In genomic region chr1:32498751-32499150, GRCh38 we compare ENCODE assay signal across 22 cellular contexts. TPM values are rescaled to one million over a fixed set of nuclear protein-coding genes. Genes with fewer than 3 reads are reported as not detected.
DNase-seq lines count a peak whose midpoint lies in the region; ATAC-seq, FAIRE-seq and TF ChIP-seq lines count a peak whose summit lies in the region.
"Had no signal": no experiment of that assay in that cellular context is flagged by ENCODE, and none has a peak within 500 bp of the region (broad histone marks: within the 10 kb centered on the region; RNA-seq: fewer than 3 reads in every experiment).

No MANE protein-coding gene starts in this region.

- H3K4me3 Mint-ChIP-seq in naive thymus-derived CD4-positive, alpha-beta T cell: peak overlapping the region in 8 of 10 donors; percentile 46 to 84 (median 65)
- H3K4me3 Mint-ChIP-seq in activated T-helper 1 cell treated with anti-CD3 and anti-CD28 coated beads, Interleukin-12 subunit alpha, Interleukin-12 subunit beta, Interleukin-2, Interleukin-4 antibody, amounts not matched to agents 30 ng/mL and 10 ng/mL and 1 ng/mL, durations not matched to agents 14 hours and 24 hours and 36 hours: no peak overlapping the region

- no peaks in the 10 kb centered on the region for H3K9me3 Mint-ChIP-seq in naive thymus-derived CD4-positive, alpha-beta T cell
- no peaks in the 10 kb centered on the region for H3K9me3 Mint-ChIP-seq in activated T-helper 1 cell treated with anti-CD3 and anti-CD28 coated beads, Interleukin-12 subunit alpha, Interleukin-12 subunit beta, Interleukin-2, Interleukin-4 antibody, amounts not matched to agents 30 ng/mL and 10 ng/mL and 1 ng/mL, durations not matched to agents 14 hours and 24 hours and 36 hours
- H3K9me3 Mint-ChIP-seq: activated naive CD4-positive, alpha-beta T cell treated with anti-CD3 and anti-CD28 coated beads, Interleukin-2, amount 50 U/mL, for 72 hours; T-helper 1 cell treated with Interleukin-12 subunit alpha and Interleukin-12 subunit beta and Interleukin-4 antibody, amounts not matched to agents 30 μg/mL and 1 μg/mL, for 36 hours had no signal

- peaks cover 1 to 12% of the 10 kb centered on the region in 2 experiments; a peak in 2 of 5 replicates for H3K27me3 ChIP-seq in HepG2 (ENCODE audit: control insufficient read depth in 1 of 2, insufficient read depth in 2 of 2, low read length in 2 of 2)
- H3K27me3 ChIP-seq in right lobe of liver: no peaks in the 10 kb centered on the region
- H3K27me3 ChIP-seq in WERI-Rb-1 (ENCODE audit: insufficient read depth, low read depth, severe bottlenecking): no peaks in the 10 kb centered on the region
- H3K27me3 ChIP-seq in naive thymus-derived CD4-positive, alpha-beta T cell (ENCODE audit: control insufficient read depth in 2 of 2, insufficient read depth in 2 of 2, low read length in 2 of 2): peaks cover 0 to 3% of the 10 kb centered on the region in 2 donors
- H3K27me3 ChIP-seq in SJCRH30: no peaks in the 10 kb centered on the region
- no peaks in the 10 kb centered on the region for H3K27me3 ChIP-seq in prostate gland (replicated peaks; ENCODE audit: insufficient read depth)
- H3K27me3 ChIP-seq: sigmoid colon, vagina had no signal

- POLR2A ChIA-PET in HepG2 (lab: Yijun Ruan, JAX): interaction anchor here (1.5 kb wide), 1 partner anchor 50 kb away, joined by 6 read pairs; no protein-coding TSS in a partner anchor
- POLR2A ChIA-PET in naive thymus-derived CD4-positive, alpha-beta T cell (lab: Charles Lee): no interaction called here

- peak overlapping the region in 1 of 9 donors; percentile 44 for H3K27ac Mint-ChIP-seq in naive thymus-derived CD4-positive, alpha-beta T cell
- H3K27ac Mint-ChIP-seq in activated T-helper 1 cell treated with anti-CD3 and anti-CD28 coated beads, Interleukin-12 subunit alpha, Interleukin-12 subunit beta, Interleukin-2, Interleukin-4 antibody, amounts not matched to agents 30 ng/mL and 10 ng/mL and 1 ng/mL, durations not matched to agents 14 hours and 24 hours and 36 hours: no peak overlapping the region
- H3K27ac Mint-ChIP-seq: activated naive CD4-positive, alpha-beta T cell treated with anti-CD3 and anti-CD28 coated beads, Interleukin-2, amount 50 U/mL, for 72 hours; T-helper 1 cell treated with Interleukin-12 subunit alpha and Interleukin-12 subunit beta and Interleukin-4 antibody, amounts not matched to agents 30 μg/mL and 1 μg/mL, for 36 hours had no signal

- H2AFZ ChIP-seq in HepG2 (ENCODE audit: low read length): no peak overlapping the region

- no peaks in the 10 kb centered on the region for H3K79me2 ChIP-seq in HepG2 (ENCODE audit: insufficient read depth, low read length)

- CTCF ChIA-PET in HepG2 (lab: Yijun Ruan, JAX; ENCODE audit: low intra/inter-chr PET ratio, low total read pairs): no interaction called here
- CTCF ChIA-PET in naive thymus-derived CD4-positive, alpha-beta T cell (lab: Charles Lee): no interaction called here

- no peaks in the 10 kb centered on the region for H4K20me1 ChIP-seq in HepG2 (ENCODE audit: insufficient read depth, low read length)

- BruUV-seq in HepG2 (replicated peaks; lab: Mats Ljungman, UMichigan): no TSS peak

- H3K9ac ChIP-seq in HepG2 (ENCODE audit: insufficient read depth, low read depth, low read length): no peak overlapping the region

- TF ChIP-seq RAD21 in HepG2 (CRISPR knock-in tag; IDR thresholded peaks at IDR 0.05): no peak

- intact Hi-C loops in HepG2 (cut with micrococcal nuclease; ENCODE audit: unreplicated experiment): no loop called here
- intact Hi-C loops in right lobe of liver (cut with DNase I): no loop called here
- intact Hi-C loops in naive thymus-derived CD4-positive, alpha-beta T cell (cut with micrococcal nuclease): no loop called here
- intact Hi-C loops in activated T-helper 1 cell treated with anti-CD3 and anti-CD28 coated beads, Interleukin-12 subunit alpha, Interleukin-12 subunit beta, Interleukin-2, Interleukin-4 antibody, amounts not matched to agents 30 ng/mL and 10 ng/mL and 1 ng/mL, durations not matched to agents 14 hours and 24 hours and 36 hours (cut with micrococcal nuclease): no loop called here
- intact Hi-C loops in prostate gland (cut with DNase I): loop anchor here (5.0 kb wide), 1 partner anchor 39 kb away; the partner anchor contains the start of gene ZBTB8A

- peak overlapping the region; percentile 29; the same call in 1 of the 2 replicates for H3K4me2 ChIP-seq in HepG2 (ENCODE audit: low read depth, low read length)

- H3K4me3 ChIP-seq in HepG2 (replicated peaks in 1 of 3; ENCODE audit: insufficient read depth in 1 of 3, low read depth in 2 of 3, low read length in 3 of 3) (no peak overlapping the region), right lobe of liver (no peak overlapping the region), WERI-Rb-1 (ENCODE audit: low read depth, low read length) (peak overlapping the region; percentile 25; the same call in 1 of the 2 replicates), SJCRH30 (no peak overlapping the region), prostate gland (no peak overlapping the region)
- H3K4me3 ChIP-seq in naive thymus-derived CD4-positive, alpha-beta T cell (ENCODE audit: low read length): no peak overlapping the region
- H3K4me3 ChIP-seq: sigmoid colon, vagina had no signal

- H3K4me1 Mint-ChIP-seq in naive thymus-derived CD4-positive, alpha-beta T cell: peaks cover 0 to 12% (median 3%) of the 10 kb centered on the region in 7 donors
- no peaks in the 10 kb centered on the region for H3K4me1 Mint-ChIP-seq in activated T-helper 1 cell treated with anti-CD3 and anti-CD28 coated beads, Interleukin-12 subunit alpha, Interleukin-12 subunit beta, Interleukin-2, Interleukin-4 antibody, amounts not matched to agents 30 ng/mL and 10 ng/mL and 1 ng/mL, durations not matched to agents 14 hours and 24 hours and 36 hours (ENCODE audit: low read depth)

- in situ Hi-C loops in HepG2 (cut with HindIII; ENCODE audit: extremely low pct_ligation_motif_present, low pct_unique_long_range_greater_than_20kb): no loop called here

- TF ChIP-seq CTCF in HepG2 (CRISPR knock-in tag; IDR thresholded peaks at IDR 0.05) (no peak), right lobe of liver (IDR thresholded peaks at IDR 0.05) (no peak), WERI-Rb-1 (IDR thresholded peaks at IDR 0.05; ENCODE audit: low read depth, low read length) (no peak), prostate gland (IDR thresholded peaks at IDR 0.05) (no peak)

- H3K27ac ChIP-seq in HepG2 (ENCODE audit: extremely low read length, insufficient read depth, low read length) (no peak overlapping the region), right lobe of liver (no peak overlapping the region), WERI-Rb-1 (peak overlapping the region; percentile 95), SJCRH30 (no peak overlapping the region), prostate gland (no peak overlapping the region)
- H3K27ac ChIP-seq in naive thymus-derived CD4-positive, alpha-beta T cell (ENCODE audit: low read depth, low read length): no peak overlapping the region
- H3K27ac ChIP-seq: vagina had no signal

- ATAC-seq in HepG2: no peak
- no peak for ATAC-seq in right lobe of liver
- ATAC-seq in naive thymus-derived CD4-positive, alpha-beta T cell: no peak
- ATAC-seq: activated naive CD4-positive, alpha-beta T cell treated with anti-CD3 and anti-CD28 coated beads, Interleukin-2, amount 50 U/mL, for 72 hours had no signal

- H3K36me3 ChIP-seq in HepG2 (replicated peaks in 1 of 2; ENCODE audit: control insufficient read depth in 1 of 2, insufficient read depth in 2 of 2, low read length in 2 of 2) (no peaks in the 10 kb centered on the region), right lobe of liver (no peaks in the 10 kb centered on the region), WERI-Rb-1 (no peaks in the 10 kb centered on the region), SJCRH30 (no peaks in the 10 kb centered on the region), prostate gland (no peaks in the 10 kb centered on the region)
- H3K36me3 ChIP-seq in naive thymus-derived CD4-positive, alpha-beta T cell (ENCODE audit: control insufficient read depth in 2 of 3, insufficient read depth in 3 of 3, low read length in 3 of 3): no peaks in the 10 kb centered on the region
- H3K36me3 ChIP-seq: sigmoid colon, vagina had no signal

- 58% methylated on average over 8 of the region's 8 CpGs for WGBS in HepG2 (ENCODE audit: low lambda C conversion rate)
- 100% methylated on average over 1 of the region's 8 CpGs for WGBS in right lobe of liver (ENCODE audit: insufficient coverage, low coverage, low lambda C conversion rate, missing lambda C conversion rate)
- 78% methylated on average over 8 of the region's 8 CpGs for WGBS in prostate gland

- H3K4me1 ChIP-seq in HepG2 (ENCODE audit: insufficient read depth, low read length): peaks cover 42% of the 10 kb centered on the region
- H3K4me1 ChIP-seq in right lobe of liver: no peaks in the 10 kb centered on the region
- no peaks in the 10 kb centered on the region for H3K4me1 ChIP-seq in naive thymus-derived CD4-positive, alpha-beta T cell (ENCODE audit: control insufficient read depth in 2 of 2, insufficient read depth in 2 of 2, low read length in 2 of 2)
- peaks cover 8% of the 10 kb centered on the region for H3K4me1 ChIP-seq in SJCRH30
- peaks cover 12% of the 10 kb centered on the region for H3K4me1 ChIP-seq in prostate gland (replicated peaks)

- DNase-seq in HepG2 (ENCODE audit: low spot score): no peak
- no peak for DNase-seq in right lobe of liver
- DNase-seq in WERI-Rb-1: peak; percentile 80
- no peak for DNase-seq in naive thymus-derived CD4-positive, alpha-beta T cell
- no peak for DNase-seq in activated T-helper 1 cell treated with anti-CD3 and anti-CD28 coated beads, Interleukin-12 subunit alpha, Interleukin-12 subunit beta, Interleukin-2, Interleukin-4 antibody, amounts not matched to agents 30 ng/mL and 10 ng/mL and 1 ng/mL, durations not matched to agents 14 hours and 24 hours and 36 hours (ENCODE audit: low spot score)
- no peak for DNase-seq in SJCRH30
- DNase-seq in DMS79 treated with DMSO at 0.1 percent for 48 hours (lab: John Stamatoyannopoulos, UW): no peak
- DNase-seq in prostate gland (ENCODE audit: low spot score): no peak
- DNase-seq: activated CD4-positive, CD25-positive, alpha-beta regulatory T cell treated with anti-CD3 and anti-CD28 coated beads, Interleukin-2, amount 50 U/mL, for 72 hours; Calu3; kidney; NCI-H187; NCI-H345; occipital lobe; SHP77; sigmoid colon; stimulated activated CD4-positive, alpha-beta T cell treated with anti-CD3 and anti-CD28 coated beads, Interleukin-2, amount 100 ng/mL, for 24 hours had no signal

- H3K36me3 Mint-ChIP-seq in naive thymus-derived CD4-positive, alpha-beta T cell: peaks cover 0 to 1% (median 0%) of the 10 kb centered on the region in 5 donors
- no peaks in the 10 kb centered on the region for H3K36me3 Mint-ChIP-seq in activated T-helper 1 cell treated with anti-CD3 and anti-CD28 coated beads, Interleukin-12 subunit alpha, Interleukin-12 subunit beta, Interleukin-2, Interleukin-4 antibody, amounts not matched to agents 30 ng/mL and 10 ng/mL and 1 ng/mL, durations not matched to agents 14 hours and 24 hours and 36 hours (ENCODE audit: low read depth)
- H3K36me3 Mint-ChIP-seq: activated naive CD4-positive, alpha-beta T cell treated with anti-CD3 and anti-CD28 coated beads, Interleukin-2, amount 50 U/mL, for 72 hours had no signal

- H3K27me3 Mint-ChIP-seq in naive thymus-derived CD4-positive, alpha-beta T cell: peaks cover 37 to 49% (median 43%) of the 10 kb centered on the region in 5 donors
- H3K27me3 Mint-ChIP-seq in activated T-helper 1 cell treated with anti-CD3 and anti-CD28 coated beads, Interleukin-12 subunit alpha, Interleukin-12 subunit beta, Interleukin-2, Interleukin-4 antibody, amounts not matched to agents 30 ng/mL and 10 ng/mL and 1 ng/mL, durations not matched to agents 14 hours and 24 hours and 36 hours (ENCODE audit: insufficient read depth): peaks cover 37% of the 10 kb centered on the region

- H3K9me3 ChIP-seq in HepG2 (ENCODE audit: low read length): no peaks in the 10 kb centered on the region
- no peaks in the 10 kb centered on the region for H3K9me3 ChIP-seq in right lobe of liver
- no peaks in the 10 kb centered on the region for H3K9me3 ChIP-seq in WERI-Rb-1 (ENCODE audit: severe bottlenecking)
- no peaks in the 10 kb centered on the region for H3K9me3 ChIP-seq in naive thymus-derived CD4-positive, alpha-beta T cell (ENCODE audit: control insufficient read depth in 2 of 3, low read length in 3 of 3)
- H3K9me3 ChIP-seq in SJCRH30 (replicated peaks): no peaks in the 10 kb centered on the region
- no peaks in the 10 kb centered on the region for H3K9me3 ChIP-seq in prostate gland
- H3K9me3 ChIP-seq: sigmoid colon, vagina had no signal

- no peak for TF ChIP-seq POLR2A in HepG2 (IDR thresholded peaks at IDR 0.05; ENCODE audit: insufficient read depth in 1 of 2, low read depth in 2 of 2, low read length in 2 of 2)
- no peak for TF ChIP-seq POLR2A in right lobe of liver (IDR thresholded peaks at IDR 0.05)
- TF ChIP-seq POLR2A in prostate gland (IDR thresholded peaks at IDR 0.05): no peak

- no peak for TF ChIP-seq EP300 in HepG2 (IDR thresholded peaks at IDR 0.05; ENCODE audit: low read depth in 2 of 2, low read length in 2 of 2)
- TF ChIP-seq EP300 in HepG2 (CRISPR knock-in tag; IDR thresholded peaks at IDR 0.05; ENCODE audit: borderline replicate concordance): no peak

- FAIRE-seq in HepG2 (lab: Jason Lieb, UNC): no peak
- FAIRE-seq: bronchial epithelial cell, kidney had no signal

RNA-seq across cellular contexts. Expression of gene ZBTB8B, which starts 33.9 kb away (rescaled TPM):
- total RNA-seq in HepG2 (2016; rRNA removed; fragmentation: Illumina TruSeq; extraction: Trizol): 0.01 and 0.02 TPM in 2 replicates
- total RNA-seq in HepG2 (2016; cell fraction: cytosol; rRNA removed; fragmentation: Illumina TruSeq; extraction: Trizol; ENCODE audit: low read depth): under 0.01 TPM in 1 of 2 replicates, not detected in the other
- total RNA-seq in HepG2 (2016; cell fraction: insoluble cytoplasmic fraction; rRNA removed; fragmentation: Illumina TruSeq; extraction: Trizol): 0.02 and 0.03 TPM in 2 replicates
- under 0.01 TPM in 1 of 2 replicates, not detected in the other for total RNA-seq in HepG2 (2016; cell fraction: membrane; rRNA removed; fragmentation: Illumina TruSeq; extraction: Trizol)
- total RNA-seq in HepG2 (2016; cell fraction: nucleus; rRNA removed; fragmentation: Illumina TruSeq; extraction: Trizol): not detected in 2 replicates
- under 0.01 TPM in 1 of 2 replicates, not detected in the other for polyA plus RNA-seq in HepG2 (2011; rRNA removed)
- polyA plus RNA-seq in HepG2 (2011; cell fraction: cytosol; rRNA removed): not detected in 2 replicates
- 0.02 TPM in 1 of 2 replicates, not detected in the other for polyA plus RNA-seq in HepG2 (2011; cell fraction: nucleus; rRNA removed)
- polyA plus RNA-seq in HepG2 (2012): not detected in 2 replicates
- not detected in 2 replicates for polyA plus RNA-seq in HepG2 (2016; cell fraction: cytosol; fragmentation: Illumina TruSeq; extraction: Trizol; ENCODE audit: low read depth)
- 0.02 TPM in 1 of 2 replicates, not detected in the other for polyA plus RNA-seq in HepG2 (2016; cell fraction: insoluble cytoplasmic fraction; fragmentation: Illumina TruSeq; extraction: Trizol; ENCODE audit: low read depth)
- polyA plus RNA-seq in HepG2 (2016; cell fraction: membrane; fragmentation: Illumina TruSeq; extraction: Trizol; ENCODE audit: low read depth): 0.01 TPM in 1 of 2 replicates, not detected in the other
- polyA plus RNA-seq in HepG2 (2016; cell fraction: nucleus; fragmentation: Illumina TruSeq; extraction: Trizol; ENCODE audit: insufficient read depth, low read depth): 0.03 TPM in 1 of 2 replicates, not detected in the other
- not detected in 2 replicates for polyA minus RNA-seq in HepG2 (2011; rRNA and poly(A)+ RNA removed; ENCODE audit: low replicate concordance)
- polyA minus RNA-seq in HepG2 (2011; cell fraction: cytosol; rRNA and poly(A)+ RNA removed): not detected in 2 replicates
- not detected in 2 replicates for polyA minus RNA-seq in HepG2 (2011; cell fraction: nucleus; rRNA and poly(A)+ RNA removed)
- not detected for total RNA-seq in right lobe of liver
- under 1 TPM in 1 of 5 experiments, not detected in 4; 0.02 TPM for total RNA-seq in naive thymus-derived CD4-positive, alpha-beta T cell
- not detected for polyA plus RNA-seq in naive thymus-derived CD4-positive, alpha-beta T cell
- total RNA-seq in activated T-helper 1 cell treated with anti-CD3 and anti-CD28 coated beads, Interleukin-12 subunit alpha, Interleukin-12 subunit beta, Interleukin-2, Interleukin-4 antibody, amounts not matched to agents 30 ng/mL and 10 ng/mL and 1 ng/mL, durations not matched to agents 14 hours and 24 hours and 36 hours: not detected in 2 replicates
- not detected in 2 replicates for total RNA-seq in SJCRH30 (2014; rRNA removed; shearing (Covaris generic))
- under 1 TPM; 0.18 to 0.45 TPM for total RNA-seq in prostate gland
- total RNA-seq: activated naive CD4-positive, alpha-beta T cell treated with anti-CD3 and anti-CD28 coated beads, Interleukin-2, amount 50 U/mL, for 72 hours; bronchial epithelial cell; mesenteric fat pad; vagina had no signal

RNA-seq across cellular contexts. Expression of gene ZBTB8A, which starts 40.5 kb away (rescaled TPM):
- 3.7 and 4.7 TPM in 2 replicates for total RNA-seq in HepG2 (2016; rRNA removed; fragmentation: Illumina TruSeq; extraction: Trizol)
- total RNA-seq in HepG2 (2016; cell fraction: cytosol; rRNA removed; fragmentation: Illumina TruSeq; extraction: Trizol; ENCODE audit: low read depth): 3.4 and 3.6 TPM in 2 replicates
- total RNA-seq in HepG2 (2016; cell fraction: insoluble cytoplasmic fraction; rRNA removed; fragmentation: Illumina TruSeq; extraction: Trizol): 3.7 and 5.2 TPM in 2 replicates
- 3.3 and 3.9 TPM in 2 replicates for total RNA-seq in HepG2 (2016; cell fraction: membrane; rRNA removed; fragmentation: Illumina TruSeq; extraction: Trizol)
- total RNA-seq in HepG2 (2016; cell fraction: nucleus; rRNA removed; fragmentation: Illumina TruSeq; extraction: Trizol): 2.2 and 2.4 TPM in 2 replicates
- polyA plus RNA-seq in HepG2 (2011; rRNA removed): 0.82 and 1.3 TPM in 2 replicates
- polyA plus RNA-seq in HepG2 (2011; cell fraction: cytosol; rRNA removed): 0.40 and 0.60 TPM in 2 replicates
- polyA plus RNA-seq in HepG2 (2011; cell fraction: nucleus; rRNA removed): 0.29 and 0.38 TPM in 2 replicates
- 0.62 and 1.0 TPM in 2 replicates for polyA plus RNA-seq in HepG2 (2012)
- polyA plus RNA-seq in HepG2 (2016; cell fraction: cytosol; fragmentation: Illumina TruSeq; extraction: Trizol; ENCODE audit: low read depth): 0.27 and 0.38 TPM in 2 replicates
- polyA plus RNA-seq in HepG2 (2016; cell fraction: insoluble cytoplasmic fraction; fragmentation: Illumina TruSeq; extraction: Trizol; ENCODE audit: low read depth): 2.6 and 3.1 TPM in 2 replicates
- 0.57 and 0.73 TPM in 2 replicates for polyA plus RNA-seq in HepG2 (2016; cell fraction: membrane; fragmentation: Illumina TruSeq; extraction: Trizol; ENCODE audit: low read depth)
- polyA plus RNA-seq in HepG2 (2016; cell fraction: nucleus; fragmentation: Illumina TruSeq; extraction: Trizol; ENCODE audit: insufficient read depth, low read depth): 2.7 and 3.0 TPM in 2 replicates
- polyA minus RNA-seq in HepG2 (2011; rRNA and poly(A)+ RNA removed; ENCODE audit: low replicate concordance): 1.1 and 7.0 TPM in 2 replicates
- polyA minus RNA-seq in HepG2 (2011; cell fraction: cytosol; rRNA and poly(A)+ RNA removed): 1.2 and 1.4 TPM in 2 replicates
- polyA minus RNA-seq in HepG2 (2011; cell fraction: nucleus; rRNA and poly(A)+ RNA removed): 2.2 and 2.4 TPM in 2 replicates
- total RNA-seq in right lobe of liver: 1 to 10 TPM; 1.6 to 3.4 (median 2.3) TPM
- under 1 TPM in 1 of 5 experiments, not detected in 4; 0.07 TPM for total RNA-seq in naive thymus-derived CD4-positive, alpha-beta T cell
- polyA plus RNA-seq in naive thymus-derived CD4-positive, alpha-beta T cell: not detected
- total RNA-seq in activated T-helper 1 cell treated with anti-CD3 and anti-CD28 coated beads, Interleukin-12 subunit alpha, Interleukin-12 subunit beta, Interleukin-2, Interleukin-4 antibody, amounts not matched to agents 30 ng/mL and 10 ng/mL and 1 ng/mL, durations not matched to agents 14 hours and 24 hours and 36 hours: 0.17 and 0.41 TPM in 2 replicates
- total RNA-seq in SJCRH30 (2014; rRNA removed; shearing (Covaris generic)): 8.9 and 9.2 TPM in 2 replicates
- total RNA-seq in prostate gland: 1 to 10 TPM; 5.9 to 7.4 TPM
